Comparison of ENCODE assay signal across 1 cellular context in the genomic region with DNA sequence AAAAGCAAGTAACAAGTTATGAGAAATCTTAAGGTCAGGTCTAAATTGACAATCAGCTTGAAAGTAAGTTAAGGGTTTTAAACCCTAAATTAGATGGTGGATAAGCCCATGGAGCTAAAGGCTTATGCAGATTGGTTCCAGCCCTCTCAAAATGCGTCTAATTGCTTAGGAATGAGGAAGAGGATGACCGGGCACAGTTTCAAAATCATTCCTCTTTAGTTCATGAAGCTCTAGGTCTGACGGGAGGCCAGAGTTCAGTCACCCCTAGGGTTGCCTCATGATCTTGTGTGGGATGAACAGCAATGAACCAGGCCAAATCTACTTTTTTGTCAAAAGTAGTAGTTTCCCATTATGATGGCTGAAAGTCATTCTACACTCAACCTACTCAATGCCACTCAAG.
TF ChIP-seq lines count a peak whose summit lies in the region.

No MANE protein-coding gene starts in this region.

TF ChIP-seq in GM23338, 12 proteins besides CTCF, POLR2A, EP300 and RAD21 (continued from another document):
- TF ChIP-seq, protein P1, sequence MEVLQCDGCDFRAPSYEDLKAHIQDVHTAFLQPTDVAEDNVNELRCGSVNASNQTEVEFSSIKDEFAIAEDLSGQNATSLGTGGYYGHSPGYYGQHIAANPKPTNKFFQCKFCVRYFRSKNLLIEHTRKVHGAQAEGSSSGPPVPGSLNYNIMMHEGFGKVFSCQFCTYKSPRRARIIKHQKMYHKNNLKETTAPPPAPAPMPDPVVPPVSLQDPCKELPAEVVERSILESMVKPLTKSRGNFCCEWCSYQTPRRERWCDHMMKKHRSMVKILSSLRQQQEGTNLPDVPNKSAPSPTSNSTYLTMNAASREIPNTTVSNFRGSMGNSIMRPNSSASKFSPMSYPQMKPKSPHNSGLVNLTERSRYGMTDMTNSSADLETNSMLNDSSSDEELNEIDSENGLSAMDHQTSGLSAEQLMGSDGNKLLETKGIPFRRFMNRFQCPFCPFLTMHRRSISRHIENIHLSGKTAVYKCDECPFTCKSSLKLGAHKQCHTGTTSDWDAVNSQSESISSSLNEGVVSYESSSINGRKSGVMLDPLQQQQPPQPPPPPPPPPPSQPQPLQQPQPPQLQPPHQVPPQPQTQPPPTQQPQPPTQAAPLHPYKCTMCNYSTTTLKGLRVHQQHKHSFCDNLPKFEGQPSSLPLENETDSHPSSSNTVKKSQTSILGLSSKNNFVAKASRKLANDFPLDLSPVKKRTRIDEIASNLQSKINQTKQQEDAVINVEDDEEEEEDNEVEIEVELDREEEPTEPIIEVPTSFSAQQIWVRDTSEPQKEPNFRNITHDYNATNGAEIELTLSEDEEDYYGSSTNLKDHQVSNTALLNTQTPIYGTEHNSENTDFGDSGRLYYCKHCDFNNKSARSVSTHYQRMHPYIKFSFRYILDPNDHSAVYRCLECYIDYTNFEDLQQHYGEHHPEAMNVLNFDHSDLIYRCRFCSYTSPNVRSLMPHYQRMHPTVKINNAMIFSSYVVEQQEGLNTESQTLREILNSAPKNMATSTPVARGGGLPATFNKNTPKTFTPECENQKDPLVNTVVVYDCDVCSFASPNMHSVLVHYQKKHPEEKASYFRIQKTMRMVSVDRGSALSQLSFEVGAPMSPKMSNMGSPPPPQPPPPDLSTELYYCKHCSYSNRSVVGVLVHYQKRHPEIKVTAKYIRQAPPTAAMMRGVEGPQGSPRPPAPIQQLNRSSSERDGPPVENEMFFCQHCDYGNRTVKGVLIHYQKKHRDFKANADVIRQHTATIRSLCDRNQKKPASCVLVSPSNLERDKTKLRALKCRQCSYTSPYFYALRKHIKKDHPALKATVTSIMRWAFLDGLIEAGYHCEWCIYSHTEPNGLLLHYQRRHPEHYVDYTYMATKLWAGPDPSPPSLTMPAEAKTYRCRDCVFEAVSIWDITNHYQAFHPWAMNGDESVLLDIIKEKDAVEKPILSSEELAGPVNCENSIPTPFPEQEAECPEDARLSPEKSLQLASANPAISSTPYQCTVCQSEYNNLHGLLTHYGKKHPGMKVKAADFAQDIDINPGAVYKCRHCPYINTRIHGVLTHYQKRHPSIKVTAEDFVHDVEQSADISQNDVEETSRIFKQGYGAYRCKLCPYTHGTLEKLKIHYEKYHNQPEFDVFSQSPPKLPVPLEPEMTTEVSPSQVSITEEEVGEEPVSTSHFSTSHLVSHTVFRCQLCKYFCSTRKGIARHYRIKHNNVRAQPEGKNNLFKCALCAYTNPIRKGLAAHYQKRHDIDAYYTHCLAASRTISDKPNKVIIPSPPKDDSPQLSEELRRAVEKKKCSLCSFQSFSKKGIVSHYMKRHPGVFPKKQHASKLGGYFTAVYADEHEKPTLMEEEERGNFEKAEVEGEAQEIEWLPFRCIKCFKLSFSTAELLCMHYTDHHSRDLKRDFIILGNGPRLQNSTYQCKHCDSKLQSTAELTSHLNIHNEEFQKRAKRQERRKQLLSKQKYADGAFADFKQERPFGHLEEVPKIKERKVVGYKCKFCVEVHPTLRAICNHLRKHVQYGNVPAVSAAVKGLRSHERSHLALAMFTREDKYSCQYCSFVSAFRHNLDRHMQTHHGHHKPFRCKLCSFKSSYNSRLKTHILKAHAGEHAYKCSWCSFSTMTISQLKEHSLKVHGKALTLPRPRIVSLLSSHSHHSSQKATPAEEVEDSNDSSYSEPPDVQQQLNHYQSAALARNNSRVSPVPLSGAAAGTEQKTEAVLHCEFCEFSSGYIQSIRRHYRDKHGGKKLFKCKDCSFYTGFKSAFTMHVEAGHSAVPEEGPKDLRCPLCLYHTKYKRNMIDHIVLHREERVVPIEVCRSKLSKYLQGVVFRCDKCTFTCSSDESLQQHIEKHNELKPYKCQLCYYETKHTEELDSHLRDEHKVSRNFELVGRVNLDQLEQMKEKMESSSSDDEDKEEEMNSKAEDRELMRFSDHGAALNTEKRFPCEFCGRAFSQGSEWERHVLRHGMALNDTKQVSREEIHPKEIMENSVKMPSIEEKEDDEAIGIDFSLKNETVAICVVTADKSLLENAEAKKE (CRISPR knock-in tag; IDR thresholded peaks at IDR 0.05) = no peak
- TF ChIP-seq EZH2 (IDR thresholded peaks at IDR 0.05; ENCODE audit: low read depth, unreplicated experiment) (no peak), ZNF114 (CRISPR knock-in tag; IDR thresholded peaks at IDR 0.05) (no peak), POLR2AphosphoS5 (IDR thresholded peaks at IDR 0.05; ENCODE audit: low read depth) (no peak), EZH2phosphoT487 (IDR thresholded peaks at IDR 0.05; ENCODE audit: unreplicated experiment) (no peak), JUNB (IDR thresholded peaks at IDR 0.05; ENCODE audit: unreplicated experiment) (no peak), ZNF331 (CRISPR knock-in tag; IDR thresholded peaks at IDR 0.05; ENCODE audit: low read depth) (no peak)
TF ChIP-seq in GM23338: peak in this region for 0.
